In the genomic region with DNA sequence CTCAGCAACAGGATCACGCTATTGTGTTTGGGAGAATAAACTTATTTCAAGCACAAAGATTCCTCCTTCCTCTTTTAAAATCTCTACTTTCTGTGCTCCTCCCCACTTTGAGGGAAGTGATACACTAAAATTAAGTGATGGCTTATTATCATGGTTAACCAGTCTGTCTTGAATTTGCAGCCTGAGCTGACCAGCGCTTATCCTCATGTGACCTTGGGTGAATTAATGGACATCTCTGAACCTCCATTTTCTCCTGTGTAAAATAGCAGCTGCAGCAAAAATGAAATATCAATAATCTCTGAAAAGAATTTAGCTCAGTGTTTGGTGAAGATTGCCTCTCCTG, we compare ENCODE assay signal across 10 cellular contexts.
DNase-seq lines count a peak whose midpoint lies in the region; ATAC-seq and TF ChIP-seq lines count a peak whose summit lies in the region.
"Had no signal": no experiment of that assay in that cellular context is flagged by ENCODE, and none has a peak within 500 bp of the region (broad histone marks: within the 10 kb centered on the region; RNA-seq: fewer than 3 reads in every experiment).

No MANE protein-coding gene starts in this region.

- CTCF ChIA-PET in CD8-positive, alpha-beta T cell (lab: Charles Lee), result interaction anchor here (0.7 to 2.5 kb wide), 5 partner anchors 16 to 436 kb away, joined by 3 to 13 read pairs (median 4); no protein-coding TSS in a partner anchor

- peaks cover 2% of the 10 kb centered on the region for H3K36me3 Mint-ChIP-seq in CD8-positive, alpha-beta T cell

- no peaks in the 10 kb centered on the region for H3K9me3 Mint-ChIP-seq in CD8-positive, alpha-beta T cell

- H3K27me3 ChIP-seq in CD8-positive, alpha-beta T cell (ENCODE audit: insufficient read depth, low read length), result no peaks in the 10 kb centered on the region
- no peaks in the 10 kb centered on the region for H3K27me3 ChIP-seq in vagina

- POLR2A ChIA-PET in CD8-positive, alpha-beta T cell (lab: Charles Lee), result interaction anchor here (0.7 to 1.1 kb wide), 4 partner anchors 9 to 238 kb away, joined by 3 read pairs; no protein-coding TSS in a partner anchor

- H3K27me3 Mint-ChIP-seq in CD8-positive, alpha-beta T cell (ENCODE audit: low read depth), result no peaks in the 10 kb centered on the region

- H3K27ac Mint-ChIP-seq in CD8-positive, alpha-beta T cell, result peak overlapping the region; percentile 84

- no peak overlapping the region for H3K4me3 ChIP-seq in CD8-positive, alpha-beta T cell (ENCODE audit: low read depth, low read length)
- no peak overlapping the region for H3K4me3 ChIP-seq in vagina

- peaks cover 57% of the 10 kb centered on the region for H3K4me1 Mint-ChIP-seq in CD8-positive, alpha-beta T cell (ENCODE audit: low read depth)

- TF ChIP-seq CTCF in CD8-positive, alpha-beta T cell (IDR thresholded peaks at IDR 0.05), result no peak
- no peak for TF ChIP-seq CTCF in vagina (IDR thresholded peaks at IDR 0.05)

- no peaks in the 10 kb centered on the region for H3K36me3 ChIP-seq in CD8-positive, alpha-beta T cell (ENCODE audit: insufficient read depth, low read length)
- H3K36me3 ChIP-seq in vagina, result no peaks in the 10 kb centered on the region

- H3K4me1 ChIP-seq in CD8-positive, alpha-beta T cell (ENCODE audit: insufficient read depth, low read length), result peaks cover 58% of the 10 kb centered on the region
- peaks cover 5% of the 10 kb centered on the region for H3K4me1 ChIP-seq in vagina

- no peak for DNase-seq in CD8-positive, alpha-beta T cell
- peak; percentile 73 for DNase-seq in SKM-1 treated with dmso at 0.1 percent for 144 hours (lab: John Stamatoyannopoulos, UW; ENCODE audit: unreplicated experiment)
- peak; percentile 49 for DNase-seq in myocyte (ENCODE audit: low read depth)
- no peak for DNase-seq in vagina (ENCODE audit: extremely low spot score in 2 of 2)
- no peak for DNase-seq in effector CD8-positive, alpha-beta T cell (lab: John Stamatoyannopoulos, UW)
- no peak for DNase-seq in KG1 (lab: John Stamatoyannopoulos, UW)
- DNase-seq: activated CD4-positive, alpha-beta T cell treated with anti-CD3 and anti-CD28 coated beads for 48 hours; NCI-H1092 had no signal

- H3K27ac ChIP-seq in CD8-positive, alpha-beta T cell (ENCODE audit: low read depth, low read length), result no peak overlapping the region
- no peak overlapping the region for H3K27ac ChIP-seq in vagina

- no peaks in the 10 kb centered on the region for H3K9me3 ChIP-seq in CD8-positive, alpha-beta T cell (ENCODE audit: low read length)
- H3K9me3 ChIP-seq in vagina, result no peaks in the 10 kb centered on the region

- intact Hi-C loops in CD8-positive, alpha-beta T cell (cut with DNase I, micrococcal nuclease), result loop anchor here in 1 of 2 experiments (2.0 kb wide), 1 partner anchor 19 kb away; no protein-coding TSS in a partner anchor
- intact Hi-C loops in vagina (cut with DNase I), result no loop called here

- ATAC-seq in CD8-positive, alpha-beta T cell, result no peak
- ATAC-seq in HG02870 (IDR thresholded peaks at IDR 0.05; ENCODE audit: unreplicated experiment) (peak; percentile 28), HG02610 (IDR thresholded peaks at IDR 0.05; ENCODE audit: unreplicated experiment) (no peak)

- TF ChIP-seq POLR2A in vagina (IDR thresholded peaks at IDR 0.05), result no peak

- peak overlapping the region; percentile 72 for H3K4me3 Mint-ChIP-seq in CD8-positive, alpha-beta T cell

Comparison
In these comparisons a context has a peak if more than half of its experiments do, and no peak if none do; other contexts are left out.
1. DNase-seq: peak in SKM-1 treated with dmso at 0.1 percent for 144 hours (single experiment) and myocyte (single experiment); none in CD8-positive, alpha-beta T cell (0 of 7), vagina (0 of 2), effector CD8-positive, alpha-beta T cell (single experiment) and KG1 (single experiment).